Comparison of ENCODE assay signal across 8 cellular contexts in the genomic region with DNA sequence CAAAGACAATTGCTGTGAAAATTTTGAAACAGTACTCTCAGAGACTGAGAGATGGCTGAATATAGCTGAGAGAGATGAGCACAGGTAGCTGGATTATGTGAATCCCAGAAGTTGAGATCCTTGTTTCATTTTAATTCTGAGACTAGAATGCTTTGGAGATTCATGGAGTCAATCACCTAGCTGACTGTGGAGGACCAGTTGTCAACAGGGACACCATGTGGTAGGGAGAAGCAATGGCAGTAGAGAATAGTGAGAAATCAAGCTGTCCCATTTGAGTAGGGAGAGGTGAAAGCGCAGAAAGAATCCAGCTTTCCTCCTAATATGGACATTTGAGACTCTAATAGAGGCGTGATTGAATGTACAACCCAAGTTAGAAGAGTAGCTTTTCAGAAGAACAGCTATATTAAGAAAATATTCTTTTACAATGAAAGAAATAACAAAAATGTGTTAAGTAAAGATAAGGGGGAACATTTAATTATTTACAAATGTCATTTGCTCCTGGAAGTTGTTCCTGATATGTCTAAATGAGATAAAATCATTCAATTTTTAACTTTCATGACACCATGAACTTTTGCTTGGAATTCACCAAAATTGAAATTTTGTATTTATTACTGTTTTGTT. TPM values are rescaled to one million over a fixed set of nuclear protein-coding genes. Genes with fewer than 3 reads are reported as not detected.
DNase-seq lines count a peak whose midpoint lies in the region; ATAC-seq, FAIRE-seq and TF ChIP-seq lines count a peak whose summit lies in the region.

No MANE protein-coding gene starts in this region.

- ATAC-seq in GM21717 (IDR thresholded peaks at IDR 0.05; ENCODE audit: unreplicated experiment) (peak; percentile 71), SK-N-SH treated with all-trans-retinoic acid at 6 μM for 48 hours (peak; percentile 97)

- no peak for FAIRE-seq in frontal cortex (lab: Jason Lieb, UNC)

- peak; percentile 29 for DNase-seq in GM04503 (ENCODE audit: low read depth)
- peak; percentile 85 for DNase-seq in LHCN-M2 (ENCODE audit: low read depth)
- peak; percentile 9 to 30 for DNase-seq in frontal cortex (ENCODE audit: low spot score in 2 of 2)
- DNase-seq in renal cortical epithelial cell (ENCODE audit: low read depth), result peak; percentile 79
- no peak for DNase-seq in retina
- DNase-seq in activated CD8-positive, alpha-beta memory T cell treated with anti-CD3 and anti-CD28 coated beads, Interleukin-2, amount 50 U/mL, for 48 hours, result no peak

TF ChIP-seq in SK-N-SH treated with all-trans-retinoic acid at 6 μM for 48 hours, 23 proteins besides CTCF, POLR2A, EP300 and RAD21:
- no peak for TF ChIP-seq ZC3H10 (CRISPR knock-in tag; IDR thresholded peaks at IDR 0.05)
- TF ChIP-seq ZNF565 (CRISPR knock-in tag; conservative IDR thresholded peaks at IDR 0.05; ENCODE audit: low read depth), result no peak
- TF ChIP-seq OSR1 (CRISPR knock-in tag; IDR thresholded peaks at IDR 0.05), result no peak
- no peak for TF ChIP-seq ISL1 (CRISPR knock-in tag; IDR thresholded peaks at IDR 0.05)

RNA-seq across cellular contexts. Expression of gene GLRB, which starts 30.3 kb away (rescaled TPM):
- total RNA-seq in LHCN-M2 (2014; rRNA removed) (9.5 and 13.3 TPM in 2 replicates), frontal cortex (44.0 TPM), renal cortical epithelial cell (19.4 and 20.7 TPM in 2 replicates)
- polyA plus RNA-seq in LHCN-M2 (2012), result 5.2 TPM

Comparison
In these comparisons a context has a peak if more than half of its experiments do, and no peak if none do; other contexts are left out.
1. DNase-seq: peak in GM04503 (single experiment), LHCN-M2 (single experiment), frontal cortex (2 of 2) and renal cortical epithelial cell (single experiment); none in retina (single experiment) and activated CD8-positive, alpha-beta memory T cell treated with anti-CD3 and anti-CD28 coated beads, Interleukin-2, amount 50 U/mL, for 48 hours (single experiment).